1 cellular context compared by ENCODE assay signal in genomic region chr7:81487512-81487911, GRCh38.
TF ChIP-seq lines count a peak whose summit lies in the region.

No MANE protein-coding gene starts in this region.

TF ChIP-seq in GM23338, 12 proteins besides CTCF, POLR2A, EP300 and RAD21 (continued from another document):
- TF ChIP-seq, protein P1, sequence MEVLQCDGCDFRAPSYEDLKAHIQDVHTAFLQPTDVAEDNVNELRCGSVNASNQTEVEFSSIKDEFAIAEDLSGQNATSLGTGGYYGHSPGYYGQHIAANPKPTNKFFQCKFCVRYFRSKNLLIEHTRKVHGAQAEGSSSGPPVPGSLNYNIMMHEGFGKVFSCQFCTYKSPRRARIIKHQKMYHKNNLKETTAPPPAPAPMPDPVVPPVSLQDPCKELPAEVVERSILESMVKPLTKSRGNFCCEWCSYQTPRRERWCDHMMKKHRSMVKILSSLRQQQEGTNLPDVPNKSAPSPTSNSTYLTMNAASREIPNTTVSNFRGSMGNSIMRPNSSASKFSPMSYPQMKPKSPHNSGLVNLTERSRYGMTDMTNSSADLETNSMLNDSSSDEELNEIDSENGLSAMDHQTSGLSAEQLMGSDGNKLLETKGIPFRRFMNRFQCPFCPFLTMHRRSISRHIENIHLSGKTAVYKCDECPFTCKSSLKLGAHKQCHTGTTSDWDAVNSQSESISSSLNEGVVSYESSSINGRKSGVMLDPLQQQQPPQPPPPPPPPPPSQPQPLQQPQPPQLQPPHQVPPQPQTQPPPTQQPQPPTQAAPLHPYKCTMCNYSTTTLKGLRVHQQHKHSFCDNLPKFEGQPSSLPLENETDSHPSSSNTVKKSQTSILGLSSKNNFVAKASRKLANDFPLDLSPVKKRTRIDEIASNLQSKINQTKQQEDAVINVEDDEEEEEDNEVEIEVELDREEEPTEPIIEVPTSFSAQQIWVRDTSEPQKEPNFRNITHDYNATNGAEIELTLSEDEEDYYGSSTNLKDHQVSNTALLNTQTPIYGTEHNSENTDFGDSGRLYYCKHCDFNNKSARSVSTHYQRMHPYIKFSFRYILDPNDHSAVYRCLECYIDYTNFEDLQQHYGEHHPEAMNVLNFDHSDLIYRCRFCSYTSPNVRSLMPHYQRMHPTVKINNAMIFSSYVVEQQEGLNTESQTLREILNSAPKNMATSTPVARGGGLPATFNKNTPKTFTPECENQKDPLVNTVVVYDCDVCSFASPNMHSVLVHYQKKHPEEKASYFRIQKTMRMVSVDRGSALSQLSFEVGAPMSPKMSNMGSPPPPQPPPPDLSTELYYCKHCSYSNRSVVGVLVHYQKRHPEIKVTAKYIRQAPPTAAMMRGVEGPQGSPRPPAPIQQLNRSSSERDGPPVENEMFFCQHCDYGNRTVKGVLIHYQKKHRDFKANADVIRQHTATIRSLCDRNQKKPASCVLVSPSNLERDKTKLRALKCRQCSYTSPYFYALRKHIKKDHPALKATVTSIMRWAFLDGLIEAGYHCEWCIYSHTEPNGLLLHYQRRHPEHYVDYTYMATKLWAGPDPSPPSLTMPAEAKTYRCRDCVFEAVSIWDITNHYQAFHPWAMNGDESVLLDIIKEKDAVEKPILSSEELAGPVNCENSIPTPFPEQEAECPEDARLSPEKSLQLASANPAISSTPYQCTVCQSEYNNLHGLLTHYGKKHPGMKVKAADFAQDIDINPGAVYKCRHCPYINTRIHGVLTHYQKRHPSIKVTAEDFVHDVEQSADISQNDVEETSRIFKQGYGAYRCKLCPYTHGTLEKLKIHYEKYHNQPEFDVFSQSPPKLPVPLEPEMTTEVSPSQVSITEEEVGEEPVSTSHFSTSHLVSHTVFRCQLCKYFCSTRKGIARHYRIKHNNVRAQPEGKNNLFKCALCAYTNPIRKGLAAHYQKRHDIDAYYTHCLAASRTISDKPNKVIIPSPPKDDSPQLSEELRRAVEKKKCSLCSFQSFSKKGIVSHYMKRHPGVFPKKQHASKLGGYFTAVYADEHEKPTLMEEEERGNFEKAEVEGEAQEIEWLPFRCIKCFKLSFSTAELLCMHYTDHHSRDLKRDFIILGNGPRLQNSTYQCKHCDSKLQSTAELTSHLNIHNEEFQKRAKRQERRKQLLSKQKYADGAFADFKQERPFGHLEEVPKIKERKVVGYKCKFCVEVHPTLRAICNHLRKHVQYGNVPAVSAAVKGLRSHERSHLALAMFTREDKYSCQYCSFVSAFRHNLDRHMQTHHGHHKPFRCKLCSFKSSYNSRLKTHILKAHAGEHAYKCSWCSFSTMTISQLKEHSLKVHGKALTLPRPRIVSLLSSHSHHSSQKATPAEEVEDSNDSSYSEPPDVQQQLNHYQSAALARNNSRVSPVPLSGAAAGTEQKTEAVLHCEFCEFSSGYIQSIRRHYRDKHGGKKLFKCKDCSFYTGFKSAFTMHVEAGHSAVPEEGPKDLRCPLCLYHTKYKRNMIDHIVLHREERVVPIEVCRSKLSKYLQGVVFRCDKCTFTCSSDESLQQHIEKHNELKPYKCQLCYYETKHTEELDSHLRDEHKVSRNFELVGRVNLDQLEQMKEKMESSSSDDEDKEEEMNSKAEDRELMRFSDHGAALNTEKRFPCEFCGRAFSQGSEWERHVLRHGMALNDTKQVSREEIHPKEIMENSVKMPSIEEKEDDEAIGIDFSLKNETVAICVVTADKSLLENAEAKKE (CRISPR knock-in tag; IDR thresholded peaks at IDR 0.05) = no peak
- TF ChIP-seq ZNF114 (CRISPR knock-in tag; IDR thresholded peaks at IDR 0.05) = no peak
- TF ChIP-seq ETS1 (IDR thresholded peaks at IDR 0.05) = no peak
